Comparison of ENCODE assay signal across 20 cellular contexts in genomic region chr12:111505601-111506036, GRCh38.
DNase-seq lines count a peak whose midpoint lies in the region; ATAC-seq and TF ChIP-seq lines count a peak whose summit lies in the region.
"Had no signal": no experiment of that assay in that cellular context is flagged by ENCODE, and none has a peak within 500 bp of the region (broad histone marks: within the 10 kb centered on the region; RNA-seq: fewer than 3 reads in every experiment).

No MANE protein-coding gene starts in this region.

- H3K27me3 ChIP-seq in mammary epithelial cell (ENCODE audit: insufficient read depth, low read length) (no peaks in the 10 kb centered on the region), breast epithelium (no peaks in the 10 kb centered on the region), osteoblast (ENCODE audit: insufficient read depth, low read length) (no peaks in the 10 kb centered on the region)
- H3K27me3 ChIP-seq: ovary, testis had no signal

- no peaks in the 10 kb centered on the region for H4K20me1 ChIP-seq in mammary epithelial cell (ENCODE audit: insufficient read depth, low read length)
- peaks cover 4% of the 10 kb centered on the region for H4K20me1 ChIP-seq in osteoblast (ENCODE audit: insufficient read depth, low read length)

- H3K27me3 Mint-ChIP-seq in activated CD8-positive, alpha-beta T cell treated with anti-CD3 and anti-CD28 coated beads for 36 hours: no peaks in the 10 kb centered on the region

- ATAC-seq in activated CD8-positive, alpha-beta T cell treated with anti-CD3 and anti-CD28 coated beads for 36 hours: peak; percentile 85
- ATAC-seq: left lobe of liver had no signal

- H3K4me3 ChIP-seq in mammary epithelial cell (replicated peaks in 1 of 3; ENCODE audit: insufficient read depth in 1 of 3, low read depth in 2 of 3, low read length in 3 of 3) (no peak overlapping the region), breast epithelium (no peak overlapping the region), fibroblast of pulmonary artery (replicated peaks; ENCODE audit: low read depth, low read length) (no peak overlapping the region), osteoblast (ENCODE audit: insufficient read depth, low read length) (no peak overlapping the region)
- H3K4me3 ChIP-seq: ovary, testis had no signal

- no peak overlapping the region for H3K27ac ChIP-seq in mammary epithelial cell (ENCODE audit: insufficient read depth, low read depth, low read length)
- no peak overlapping the region for H3K27ac ChIP-seq in breast epithelium
- no peak overlapping the region for H3K27ac ChIP-seq in osteoblast (ENCODE audit: low read depth, low read length)
- H3K27ac ChIP-seq: ovary, testis had no signal

- TF ChIP-seq CTCF in mammary epithelial cell (conservative IDR thresholded peaks at IDR 0.05 in 1 of 2, IDR thresholded peaks at IDR 0.05 in 1 of 2; ENCODE audit: extremely low read depth in 1 of 2, insufficient read depth in 1 of 2, low read depth in 1 of 2, low read length in 2 of 2) (no peak), breast epithelium (IDR thresholded peaks at IDR 0.05) (no peak), fibroblast of pulmonary artery (IDR thresholded peaks at IDR 0.05; ENCODE audit: low read length, missing control alignments) (peak; percentile 5), osteoblast (IDR thresholded peaks at IDR 0.05; ENCODE audit: extremely low read depth, low read depth, low read length) (no peak)
- TF ChIP-seq CTCF in activated CD8-positive, alpha-beta T cell treated with anti-CD3 and anti-CD28 coated beads for 36 hours (IDR thresholded peaks at IDR 0.05): peak; percentile 12

- peaks cover 12% of the 10 kb centered on the region for H3K4me1 Mint-ChIP-seq in activated CD8-positive, alpha-beta T cell treated with anti-CD3 and anti-CD28 coated beads for 36 hours (ENCODE audit: low read depth)

- H3K36me3 Mint-ChIP-seq in activated CD8-positive, alpha-beta T cell treated with anti-CD3 and anti-CD28 coated beads for 36 hours (ENCODE audit: low read depth): peaks cover 24% of the 10 kb centered on the region

- H3K79me2 ChIP-seq in mammary epithelial cell (ENCODE audit: insufficient read depth, low read length) (no peaks in the 10 kb centered on the region), osteoblast (ENCODE audit: insufficient read depth, low read length) (peaks cover 20% of the 10 kb centered on the region)

- TF ChIP-seq POLR2A in breast epithelium (IDR thresholded peaks at IDR 0.05): no peak

- H3K9me3 Mint-ChIP-seq in activated CD8-positive, alpha-beta T cell treated with anti-CD3 and anti-CD28 coated beads for 36 hours: no peaks in the 10 kb centered on the region
- H3K9me3 Mint-ChIP-seq: T-helper 2 cell treated with Interferon-gamma antibody and Interleukin-4, amounts not matched to agents 5 μg/mL and 100 μg/mL, for 36 hours had no signal

- H3K36me3 ChIP-seq in mammary epithelial cell (ENCODE audit: insufficient read depth, low read length) (peaks cover 7% of the 10 kb centered on the region), breast epithelium (peaks cover 14% of the 10 kb centered on the region), osteoblast (ENCODE audit: insufficient read depth, low read length) (peaks cover 72% of the 10 kb centered on the region)
- H3K36me3 ChIP-seq: ovary had no signal

- no peak overlapping the region for H3K9ac ChIP-seq in mammary epithelial cell (ENCODE audit: insufficient read depth, low read length)

- H2AFZ ChIP-seq in mammary epithelial cell (ENCODE audit: low read depth, low read length): no peak overlapping the region
- H2AFZ ChIP-seq in osteoblast (ENCODE audit: low read length): no peak overlapping the region

- 78% methylated on average over 1 of the region's 1 CpG for WGBS in mammary epithelial cell (ENCODE audit: low coverage, missing lambda C conversion rate)

- no TSS peak for BruUV-seq in mammary epithelial cell (replicated peaks; lab: Mats Ljungman, UMichigan)

- CTCF ChIA-PET in mammary epithelial cell (lab: Charles Lee; ENCODE audit: low non-redundant PET): no interaction called here
- CTCF ChIA-PET in activated CD8-positive, alpha-beta T cell treated with anti-CD3 and anti-CD28 coated beads for 36 hours (lab: Charles Lee): interaction anchor here (0.6 to 1.2 kb wide), 5 partner anchors 24 to 239 kb away, joined by 3 read pairs; no protein-coding TSS in a partner anchor

- no peak overlapping the region for H3K4me3 Mint-ChIP-seq in activated CD8-positive, alpha-beta T cell treated with anti-CD3 and anti-CD28 coated beads for 36 hours
- H3K4me3 Mint-ChIP-seq: T-helper 2 cell treated with Interferon-gamma antibody and Interleukin-4, amounts not matched to agents 5 μg/mL and 100 μg/mL, for 36 hours had no signal

- H3K4me2 ChIP-seq in mammary epithelial cell (ENCODE audit: insufficient read depth, low read depth, low read length) (no peak overlapping the region), osteoblast (ENCODE audit: insufficient read depth, low read length) (no peak overlapping the region)

- dilution Hi-C loops in mammary epithelial cell (cut with HindIII; ENCODE audit: low sequenced_read_pairs): no loop called here

- DNase-seq in mammary epithelial cell: peak; percentile 3
- DNase-seq in breast epithelium (ENCODE audit: low spot score in 2 of 2): no peak
- peak; percentile 7 for DNase-seq in activated CD8-positive, alpha-beta T cell treated with anti-CD3 and anti-CD28 coated beads for 36 hours
- DNase-seq in fibroblast of pulmonary artery (ENCODE audit: low read depth): no peak
- DNase-seq in NOMO-1 treated with dmso at 0.1 percent for 144 hours (lab: John Stamatoyannopoulos, UW; ENCODE audit: unreplicated experiment): no peak
- DNase-seq in stimulated activated CD4-positive, alpha-beta T cell treated with anti-CD3 and anti-CD28 coated beads, Interleukin-12 subunit alpha, Interleukin-12 subunit beta, amount 100 ng/mL, for 4 hours: no peak
- DNase-seq in germinal center (ENCODE audit: low spot score): no peak
- DNase-seq in osteoblast (ENCODE audit: insufficient read length, low spot score, missing footprints): no peak
- DNase-seq: activated CD4-positive, alpha-beta T cell treated with anti-CD3 and anti-CD28 coated beads for 4 hours; amygdala; cerebellar nuclear complex; COR-L47; NCI-H1048; NCI-H524; ovary; SHP77 treated with DMSO at 0.1 percent for 48 hours; stimulated activated CD4-positive, alpha-beta T cell treated with anti-CD3 and anti-CD28 coated beads, Interleukin-4, amount 100 ng/mL, for 24 hours; testis had no signal

- no peaks in the 10 kb centered on the region for H3K4me1 ChIP-seq in mammary epithelial cell (ENCODE audit: insufficient read depth, low read length)
- no peaks in the 10 kb centered on the region for H3K4me1 ChIP-seq in breast epithelium
- H3K4me1 ChIP-seq in osteoblast (ENCODE audit: insufficient read depth, low read length): no peaks in the 10 kb centered on the region
- H3K4me1 ChIP-seq: testis had no signal

- H3K27ac Mint-ChIP-seq in activated CD8-positive, alpha-beta T cell treated with anti-CD3 and anti-CD28 coated beads for 36 hours: no peak overlapping the region
- H3K27ac Mint-ChIP-seq: T-helper 2 cell treated with Interferon-gamma antibody and Interleukin-4, amounts not matched to agents 5 μg/mL and 100 μg/mL, for 36 hours had no signal

- in situ Hi-C loops in mammary epithelial cell (cut with MboI; ENCODE audit: low sequenced_read_pairs in 2 of 2): no loop called here

- H3K9me3 ChIP-seq in mammary epithelial cell (replicated peaks; ENCODE audit: insufficient read depth, low read length) (no peaks in the 10 kb centered on the region), breast epithelium (no peaks in the 10 kb centered on the region), osteoblast (ENCODE audit: low read depth, low read length) (no peaks in the 10 kb centered on the region)
- H3K9me3 ChIP-seq: ovary, testis had no signal

- intact Hi-C loops in mammary epithelial cell (cut with micrococcal nuclease): no loop called here
- intact Hi-C loops in breast epithelium (cut with DNase I; ENCODE audit: low total_unique reads): no loop called here
- intact Hi-C loops in activated CD8-positive, alpha-beta T cell treated with anti-CD3 and anti-CD28 coated beads for 36 hours (cut with micrococcal nuclease): no loop called here

- POLR2A ChIA-PET in activated CD8-positive, alpha-beta T cell treated with anti-CD3 and anti-CD28 coated beads for 36 hours (lab: Charles Lee): no interaction called here

Comparison
In these comparisons a context has a peak if more than half of its experiments do, and no peak if none do; other contexts are left out.
1. DNase-seq: peak in mammary epithelial cell (single experiment) and activated CD8-positive, alpha-beta T cell treated with anti-CD3 and anti-CD28 coated beads for 36 hours (single experiment); none in breast epithelium (0 of 2), fibroblast of pulmonary artery (single experiment), NOMO-1 treated with dmso at 0.1 percent for 144 hours (single experiment), stimulated activated CD4-positive, alpha-beta T cell treated with anti-CD3 and anti-CD28 coated beads, Interleukin-12 subunit alpha, Interleukin-12 subunit beta, amount 100 ng/mL, for 4 hours (single experiment), germinal center (single experiment) and osteoblast (single experiment).
2. CTCF ChIP-seq: peak in activated CD8-positive, alpha-beta T cell treated with anti-CD3 and anti-CD28 coated beads for 36 hours (single experiment) and fibroblast of pulmonary artery (single experiment); none in mammary epithelial cell (0 of 2), breast epithelium (0 of 3) and osteoblast (single experiment).